Comparison of ENCODE assay signal across 1 cellular context in the genomic region with DNA sequence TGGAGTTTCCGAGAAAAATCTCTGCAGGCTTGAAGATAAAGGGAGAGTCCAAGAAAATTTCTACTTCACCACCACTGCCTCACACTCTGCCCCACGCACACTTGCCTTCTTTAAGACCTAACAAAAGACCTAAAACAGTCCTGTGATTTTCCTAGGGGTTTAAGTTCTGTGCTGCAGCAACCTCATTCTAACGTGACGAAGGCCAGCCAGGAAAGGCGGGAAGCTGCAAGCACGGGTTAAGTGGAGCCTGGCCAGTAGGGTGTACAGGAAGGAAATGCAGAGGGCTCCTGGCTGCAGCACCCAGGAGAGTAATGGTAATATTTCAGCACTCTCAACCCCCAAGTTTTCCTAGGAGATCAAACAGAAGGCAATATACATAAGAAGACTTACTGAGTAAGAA.
TF ChIP-seq lines count a peak whose summit lies in the region.

No MANE protein-coding gene starts in this region.

TF ChIP-seq in GM23338, 12 proteins besides CTCF, POLR2A, EP300 and RAD21 (continued from another document):
- TF ChIP-seq, protein P1, sequence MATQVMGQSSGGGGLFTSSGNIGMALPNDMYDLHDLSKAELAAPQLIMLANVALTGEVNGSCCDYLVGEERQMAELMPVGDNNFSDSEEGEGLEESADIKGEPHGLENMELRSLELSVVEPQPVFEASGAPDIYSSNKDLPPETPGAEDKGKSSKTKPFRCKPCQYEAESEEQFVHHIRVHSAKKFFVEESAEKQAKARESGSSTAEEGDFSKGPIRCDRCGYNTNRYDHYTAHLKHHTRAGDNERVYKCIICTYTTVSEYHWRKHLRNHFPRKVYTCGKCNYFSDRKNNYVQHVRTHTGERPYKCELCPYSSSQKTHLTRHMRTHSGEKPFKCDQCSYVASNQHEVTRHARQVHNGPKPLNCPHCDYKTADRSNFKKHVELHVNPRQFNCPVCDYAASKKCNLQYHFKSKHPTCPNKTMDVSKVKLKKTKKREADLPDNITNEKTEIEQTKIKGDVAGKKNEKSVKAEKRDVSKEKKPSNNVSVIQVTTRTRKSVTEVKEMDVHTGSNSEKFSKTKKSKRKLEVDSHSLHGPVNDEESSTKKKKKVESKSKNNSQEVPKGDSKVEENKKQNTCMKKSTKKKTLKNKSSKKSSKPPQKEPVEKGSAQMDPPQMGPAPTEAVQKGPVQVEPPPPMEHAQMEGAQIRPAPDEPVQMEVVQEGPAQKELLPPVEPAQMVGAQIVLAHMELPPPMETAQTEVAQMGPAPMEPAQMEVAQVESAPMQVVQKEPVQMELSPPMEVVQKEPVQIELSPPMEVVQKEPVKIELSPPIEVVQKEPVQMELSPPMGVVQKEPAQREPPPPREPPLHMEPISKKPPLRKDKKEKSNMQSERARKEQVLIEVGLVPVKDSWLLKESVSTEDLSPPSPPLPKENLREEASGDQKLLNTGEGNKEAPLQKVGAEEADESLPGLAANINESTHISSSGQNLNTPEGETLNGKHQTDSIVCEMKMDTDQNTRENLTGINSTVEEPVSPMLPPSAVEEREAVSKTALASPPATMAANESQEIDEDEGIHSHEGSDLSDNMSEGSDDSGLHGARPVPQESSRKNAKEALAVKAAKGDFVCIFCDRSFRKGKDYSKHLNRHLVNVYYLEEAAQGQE (IDR thresholded peaks at IDR 0.05; ENCODE audit: unreplicated experiment): no peak
